ENCODE assay signal across 2 cellular contexts in the genomic region with DNA sequence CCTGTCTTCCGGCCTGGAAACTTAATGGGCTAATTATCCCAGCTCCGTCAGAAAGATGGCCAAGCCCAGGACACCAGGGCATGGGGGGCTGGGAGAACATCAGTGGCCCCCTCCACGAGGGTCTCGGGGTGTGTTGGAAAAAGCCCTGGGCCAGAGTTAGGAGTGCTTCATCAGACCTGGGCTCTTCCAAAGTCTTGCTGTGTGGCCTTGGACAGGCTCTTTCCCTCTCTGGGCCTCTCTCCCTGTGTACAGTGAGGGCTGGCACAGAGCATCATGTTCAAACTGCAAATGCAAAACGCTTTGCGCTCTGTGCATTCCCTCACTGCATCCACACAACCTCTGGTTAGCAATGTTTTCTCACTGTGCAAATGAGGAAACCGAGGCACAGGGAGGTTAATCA.
TF ChIP-seq lines count a peak whose summit lies in the region.

No MANE protein-coding gene starts in this region.

TF ChIP-seq in HEK293, 187 proteins besides CTCF, POLR2A, EP300 and RAD21:
- TF ChIP-seq, protein P1, sequence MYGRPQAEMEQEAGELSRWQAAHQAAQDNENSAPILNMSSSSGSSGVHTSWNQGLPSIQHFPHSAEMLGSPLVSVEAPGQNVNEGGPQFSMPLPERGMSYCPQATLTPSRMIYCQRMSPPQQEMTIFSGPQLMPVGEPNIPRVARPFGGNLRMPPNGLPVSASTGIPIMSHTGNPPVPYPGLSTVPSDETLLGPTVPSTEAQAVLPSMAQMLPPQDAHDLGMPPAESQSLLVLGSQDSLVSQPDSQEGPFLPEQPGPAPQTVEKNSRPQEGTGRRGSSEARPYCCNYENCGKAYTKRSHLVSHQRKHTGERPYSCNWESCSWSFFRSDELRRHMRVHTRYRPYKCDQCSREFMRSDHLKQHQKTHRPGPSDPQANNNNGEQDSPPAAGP (tag by site-specific recombination; IDR thresholded peaks at IDR 0.05), result no peak
- no peak for TF ChIP-seq SP3 (tag by site-specific recombination; IDR thresholded peaks at IDR 0.05)
- TF ChIP-seq ZNF768 (tag by site-specific recombination; IDR thresholded peaks at IDR 0.05), result 0 out of 2 replicates have a peak, but pooled peaks have one; percentile 22
- TF ChIP-seq ZNF2 (tag by site-specific recombination; IDR thresholded peaks at IDR 0.05), result no peak
TF ChIP-seq in HEK293: peak in this region for 1.

TF ChIP-seq in K562, 482 proteins besides CTCF, POLR2A, EP300 and RAD21 (continued from another document):
- TF ChIP-seq, protein P2, sequence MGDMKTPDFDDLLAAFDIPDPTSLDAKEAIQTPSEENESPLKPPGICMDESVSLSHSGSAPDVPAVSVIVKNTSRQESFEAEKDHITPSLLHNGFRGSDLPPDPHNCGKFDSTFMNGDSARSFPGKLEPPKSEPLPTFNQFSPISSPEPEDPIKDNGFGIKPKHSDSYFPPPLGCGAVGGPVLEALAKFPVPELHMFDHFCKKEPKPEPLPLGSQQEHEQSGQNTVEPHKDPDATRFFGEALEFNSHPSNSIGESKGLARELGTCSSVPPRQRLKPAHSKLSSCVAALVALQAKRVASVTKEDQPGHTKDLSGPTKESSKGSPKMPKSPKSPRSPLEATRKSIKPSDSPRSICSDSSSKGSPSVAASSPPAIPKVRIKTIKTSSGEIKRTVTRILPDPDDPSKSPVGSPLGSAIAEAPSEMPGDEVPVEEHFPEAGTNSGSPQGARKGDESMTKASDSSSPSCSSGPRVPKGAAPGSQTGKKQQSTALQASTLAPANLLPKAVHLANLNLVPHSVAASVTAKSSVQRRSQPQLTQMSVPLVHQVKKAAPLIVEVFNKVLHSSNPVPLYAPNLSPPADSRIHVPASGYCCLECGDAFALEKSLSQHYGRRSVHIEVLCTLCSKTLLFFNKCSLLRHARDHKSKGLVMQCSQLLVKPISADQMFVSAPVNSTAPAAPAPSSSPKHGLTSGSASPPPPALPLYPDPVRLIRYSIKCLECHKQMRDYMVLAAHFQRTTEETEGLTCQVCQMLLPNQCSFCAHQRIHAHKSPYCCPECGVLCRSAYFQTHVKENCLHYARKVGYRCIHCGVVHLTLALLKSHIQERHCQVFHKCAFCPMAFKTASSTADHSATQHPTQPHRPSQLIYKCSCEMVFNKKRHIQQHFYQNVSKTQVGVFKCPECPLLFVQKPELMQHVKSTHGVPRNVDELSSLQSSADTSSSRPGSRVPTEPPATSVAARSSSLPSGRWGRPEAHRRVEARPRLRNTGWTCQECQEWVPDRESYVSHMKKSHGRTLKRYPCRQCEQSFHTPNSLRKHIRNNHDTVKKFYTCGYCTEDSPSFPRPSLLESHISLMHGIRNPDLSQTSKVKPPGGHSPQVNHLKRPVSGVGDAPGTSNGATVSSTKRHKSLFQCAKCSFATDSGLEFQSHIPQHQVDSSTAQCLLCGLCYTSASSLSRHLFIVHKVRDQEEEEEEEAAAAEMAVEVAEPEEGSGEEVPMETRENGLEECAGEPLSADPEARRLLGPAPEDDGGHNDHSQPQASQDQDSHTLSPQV (IDR thresholded peaks at IDR 0.05), result no peak
TF ChIP-seq in K562: peak in this region for 2.
